Comparison of ENCODE assay signal across 9 cellular contexts in genomic region chr5:142644640-142645361, GRCh38. TPM values are rescaled to one million over a fixed set of nuclear protein-coding genes. Genes with fewer than 3 reads are reported as not detected.
A peak's percentile ranks its signal among the peaks of the same experiment; 100 is the strongest.
DNase-seq lines count a peak whose midpoint lies in the region; ATAC-seq and TF ChIP-seq lines count a peak whose summit lies in the region.
"Had no signal": no experiment of that assay in that cellular context is flagged by ENCODE, and none has a peak within 500 bp of the region (broad histone marks: within the 10 kb centered on the region; RNA-seq: fewer than 3 reads in every experiment).

No MANE protein-coding gene starts in this region.

- H3K27ac Mint-ChIP-seq in stimulated activated naive CD8-positive, alpha-beta T cell treated with anti-CD3 and anti-CD28 coated beads, Interleukin-15, amount 100 ng/mL, for 72 hours: no peak overlapping the region

- H3K4me3 Mint-ChIP-seq in stimulated activated naive CD8-positive, alpha-beta T cell treated with anti-CD3 and anti-CD28 coated beads, Interleukin-15, amount 100 ng/mL, for 72 hours: no peak overlapping the region

- no peaks in the 10 kb centered on the region for H3K4me1 Mint-ChIP-seq in stimulated activated naive CD8-positive, alpha-beta T cell treated with anti-CD3 and anti-CD28 coated beads, Interleukin-15, amount 100 ng/mL, for 72 hours

- no peaks in the 10 kb centered on the region for H3K9me3 ChIP-seq in breast epithelium
- H3K9me3 ChIP-seq in aorta (ENCODE audit: control insufficient read depth, low read length): no peaks in the 10 kb centered on the region

- H3K9me3 Mint-ChIP-seq in stimulated activated naive CD8-positive, alpha-beta T cell treated with anti-CD3 and anti-CD28 coated beads, Interleukin-15, amount 100 ng/mL, for 72 hours: no peaks in the 10 kb centered on the region

- peak; percentile 23 for ATAC-seq in stimulated activated naive CD8-positive, alpha-beta T cell treated with anti-CD3 and anti-CD28 coated beads, Interleukin-15, Interleukin-2, amounts not matched to agents 100 U/mL and 50 U/mL, for 24 hours
- no peak for ATAC-seq in stimulated activated naive CD8-positive, alpha-beta T cell treated with anti-CD3 and anti-CD28 coated beads, Interleukin-15, amount 100 ng/mL, for 72 hours
- ATAC-seq in left colon: peak; percentile 57
- peak; percentile 79 for ATAC-seq in aorta (ENCODE audit: low FRiP score)

- H3K4me3 ChIP-seq in breast epithelium (peak overlapping the region in 1 of 3 donors; percentile 45), aorta (ENCODE audit: low read length in 2 of 2) (no peak overlapping the region)

- peaks cover 0 to 6% of the 10 kb centered on the region in 2 donors for H3K4me1 ChIP-seq in breast epithelium
- H3K4me1 ChIP-seq in aorta (ENCODE audit: control insufficient read depth in 1 of 2, insufficient read depth in 2 of 2, low read length in 2 of 2): peaks cover 5 to 6% of the 10 kb centered on the region in 2 donors

- H3K36me3 ChIP-seq in breast epithelium: no peaks in the 10 kb centered on the region
- no peaks in the 10 kb centered on the region for H3K36me3 ChIP-seq in aorta (ENCODE audit: control insufficient read depth in 1 of 2, insufficient read depth in 2 of 2, low read length in 1 of 2)

- no peak for TF ChIP-seq CTCF in breast epithelium (IDR thresholded peaks at IDR 0.05)

- H3K27me3 ChIP-seq in breast epithelium: no peaks in the 10 kb centered on the region
- no peaks in the 10 kb centered on the region for H3K27me3 ChIP-seq in aorta (ENCODE audit: control insufficient read depth in 1 of 2, insufficient read depth in 2 of 2, low read length in 1 of 2)

- intact Hi-C loops in breast epithelium (cut with DNase I; ENCODE audit: low total_unique reads): loop anchor here (10.0 kb wide), 1 partner anchor 740 kb away; no protein-coding TSS in a partner anchor
- intact Hi-C loops in left colon (cut with DNase I, micrococcal nuclease): no loop called here
- intact Hi-C loops in aorta (cut with DNase I): no loop called here

- TF ChIP-seq POLR2A in breast epithelium (IDR thresholded peaks at IDR 0.05): no peak

- H3K27ac ChIP-seq in breast epithelium (peak overlapping the region; percentile 48 to 78), aorta (ENCODE audit: low read depth in 1 of 2, low read length in 2 of 2) (peak overlapping the region; percentile 16 to 90)

- no peak for DNase-seq in stimulated activated naive CD8-positive, alpha-beta T cell treated with anti-CD3 and anti-CD28 coated beads, Interleukin-15, Interleukin-2, amounts not matched to agents 100 U/mL and 50 U/mL, for 24 hours
- no peak for DNase-seq in stimulated activated naive CD8-positive, alpha-beta T cell treated with anti-CD3 and anti-CD28 coated beads, Interleukin-15, amount 100 ng/mL, for 72 hours
- DNase-seq in breast epithelium (ENCODE audit: low spot score in 2 of 2) (no peak), left colon (no peak), aorta (peak in 1 of 2 donors; percentile 81), NK-92 (lab: John Stamatoyannopoulos, UW; ENCODE audit: unreplicated experiment) (no peak), COR-L47 (lab: John Stamatoyannopoulos, UW) (no peak), NCI-H526 (lab: John Stamatoyannopoulos, UW) (no peak)
- DNase-seq: NCI-H2029 treated with DMSO at 0.1 percent for 48 hours had no signal

- 14 to 17% methylated on average over 10 of the region's 10 CpGs for WGBS in aorta, 2 donors

- peaks cover 15% of the 10 kb centered on the region for H3K27me3 Mint-ChIP-seq in stimulated activated naive CD8-positive, alpha-beta T cell treated with anti-CD3 and anti-CD28 coated beads, Interleukin-15, amount 100 ng/mL, for 72 hours

RNA-seq across cellular contexts. Expression of gene FGF1, which starts 41.1 kb away (rescaled TPM):
- total RNA-seq in breast epithelium (10 to 100 TPM in 1 of 3 donors, 1 to 10 TPM in 1, under 1 TPM in 1; 0.32 to 20.3 (median 6.6) TPM), left colon (under 1 TPM; 0.09 to 0.70 TPM), aorta (10 to 100 TPM; 24.4 to 25.6 TPM)
- polyA plus RNA-seq in aorta: 10 to 100 TPM; 19.8 to 44.2 TPM
